ENCODE assay signal across 8 cellular contexts in genomic region chr5:172102913-172103629, GRCh38.
A peak's percentile ranks its signal among the peaks of the same experiment; 100 is the strongest.
DNase-seq lines count a peak whose midpoint lies in the region; ATAC-seq and TF ChIP-seq lines count a peak whose summit lies in the region.

No MANE protein-coding gene starts in this region.

- peak; percentile 95 for DNase-seq in G401 (ENCODE audit: low spot score)
- peak; percentile 98 for DNase-seq in RPMI7951 (ENCODE audit: low read depth)
- peak; percentile 90 to 99 for DNase-seq in fibroblast of lung (ENCODE audit: low read depth in 2 of 2)
- no peak for DNase-seq in NCI-H69 (lab: John Stamatoyannopoulos, UW)
- no peak for DNase-seq in activated T-helper 2 cell treated with anti-CD3 and anti-CD28 coated beads, Interferon-gamma antibody, Interleukin-2, Interleukin-4, amounts not matched to agents 10 μg/mL and 5 μg/mL and 100 μg/mL, durations not matched to agents 14 hours and 24 hours and 36 hours (ENCODE audit: low spot score)
- no peak for DNase-seq in NOMO-1 treated with dmso at 0.1 percent for 144 hours (lab: John Stamatoyannopoulos, UW; ENCODE audit: unreplicated experiment)

- H3K4me1 ChIP-seq in fibroblast of lung (ENCODE audit: control insufficient read depth, extremely low read depth, insufficient read depth, low read length) (peaks cover 29% of the 10 kb centered on the region), parathyroid adenoma (no peaks in the 10 kb centered on the region)

- H3K4me3 ChIP-seq in fibroblast of lung (replicated peaks in 1 of 4; ENCODE audit: control extremely low read depth in 1 of 4, insufficient read depth in 1 of 4, low read depth in 3 of 4, low read length in 4 of 4) (peak overlapping the region in 3 of 4 experiments; percentile 18 to 33 (median 27)), parathyroid adenoma (ENCODE audit: low read depth, low read length) (no peak overlapping the region)

- ATAC-seq in GM18909 (IDR thresholded peaks at IDR 0.05; ENCODE audit: poor library complexity, unreplicated experiment) = no peak

- TF ChIP-seq CTCF in fibroblast of lung (conservative IDR thresholded peaks at IDR 0.05 in 1 of 2, IDR thresholded peaks at IDR 0.05 in 1 of 2; ENCODE audit: low read depth in 1 of 2, low read length in 2 of 2) (no peak), parathyroid adenoma (IDR thresholded peaks at IDR 0.05) (no peak)

- no peak overlapping the region for H3K4me3 Mint-ChIP-seq in activated T-helper 2 cell treated with anti-CD3 and anti-CD28 coated beads, Interferon-gamma antibody, Interleukin-2, Interleukin-4, amounts not matched to agents 10 μg/mL and 5 μg/mL and 100 μg/mL, durations not matched to agents 14 hours and 24 hours and 36 hours (ENCODE audit: low read depth)

- peaks cover 23% of the 10 kb centered on the region for H3K4me1 Mint-ChIP-seq in activated T-helper 2 cell treated with anti-CD3 and anti-CD28 coated beads, Interferon-gamma antibody, Interleukin-2, Interleukin-4, amounts not matched to agents 10 μg/mL and 5 μg/mL and 100 μg/mL, durations not matched to agents 14 hours and 24 hours and 36 hours (ENCODE audit: low read depth)

- no peaks in the 10 kb centered on the region for H3K27me3 Mint-ChIP-seq in activated T-helper 2 cell treated with anti-CD3 and anti-CD28 coated beads, Interferon-gamma antibody, Interleukin-2, Interleukin-4, amounts not matched to agents 10 μg/mL and 5 μg/mL and 100 μg/mL, durations not matched to agents 14 hours and 24 hours and 36 hours (ENCODE audit: low read depth)

- no peaks in the 10 kb centered on the region for H3K79me2 ChIP-seq in fibroblast of lung (ENCODE audit: control insufficient read depth, insufficient read depth, low read length)
- H3K79me2 ChIP-seq in parathyroid adenoma = peaks cover 3% of the 10 kb centered on the region

- peaks cover 12% of the 10 kb centered on the region for H3K36me3 ChIP-seq in fibroblast of lung (ENCODE audit: control insufficient read depth, insufficient read depth, low read length)
- no peaks in the 10 kb centered on the region for H3K36me3 ChIP-seq in parathyroid adenoma (ENCODE audit: control insufficient read depth, insufficient read depth, low read length)

- H3K27ac ChIP-seq in fibroblast of lung (ENCODE audit: insufficient read depth, low read length) (peak overlapping the region; percentile 92), parathyroid adenoma (peak overlapping the region; percentile 16)

- peaks cover 70% of the 10 kb centered on the region for H3K36me3 Mint-ChIP-seq in activated T-helper 2 cell treated with anti-CD3 and anti-CD28 coated beads, Interferon-gamma antibody, Interleukin-2, Interleukin-4, amounts not matched to agents 10 μg/mL and 5 μg/mL and 100 μg/mL, durations not matched to agents 14 hours and 24 hours and 36 hours (ENCODE audit: low read depth)

- H3K4me2 ChIP-seq in fibroblast of lung (ENCODE audit: extremely low read depth, insufficient read depth, low read length) (peak overlapping the region; percentile 83), parathyroid adenoma (ENCODE audit: low read length) (no peak overlapping the region)

- in situ Hi-C loops in G401 (cut with HindIII; ENCODE audit: low sequenced_read_pairs) = no loop called here

- H4K20me1 ChIP-seq in fibroblast of lung (ENCODE audit: control insufficient read depth, extremely low read depth, insufficient read depth, low read length) = no peaks in the 10 kb centered on the region

- peak overlapping the region; percentile 70 for H3K9ac ChIP-seq in fibroblast of lung (ENCODE audit: insufficient read depth, low read length)
- no peak overlapping the region for H3K9ac ChIP-seq in parathyroid adenoma

- H3K27me3 ChIP-seq in fibroblast of lung (ENCODE audit: control insufficient read depth, insufficient read depth, low read length) (no peaks in the 10 kb centered on the region), parathyroid adenoma (ENCODE audit: control insufficient read depth, insufficient read depth, low read length) (no peaks in the 10 kb centered on the region)

- H3K27ac Mint-ChIP-seq in activated T-helper 2 cell treated with anti-CD3 and anti-CD28 coated beads, Interferon-gamma antibody, Interleukin-2, Interleukin-4, amounts not matched to agents 10 μg/mL and 5 μg/mL and 100 μg/mL, durations not matched to agents 14 hours and 24 hours and 36 hours = no peak overlapping the region

- H3K9me3 ChIP-seq in fibroblast of lung (ENCODE audit: control insufficient read depth, insufficient read depth, low read depth, low read length) = no peaks in the 10 kb centered on the region
- no peaks in the 10 kb centered on the region for H3K9me3 ChIP-seq in parathyroid adenoma (ENCODE audit: control insufficient read depth, low read length)

- H2AFZ ChIP-seq in fibroblast of lung (ENCODE audit: low read length) (no peak overlapping the region), parathyroid adenoma (no peak overlapping the region)

- no peaks in the 10 kb centered on the region for H3K9me3 Mint-ChIP-seq in activated T-helper 2 cell treated with anti-CD3 and anti-CD28 coated beads, Interferon-gamma antibody, Interleukin-2, Interleukin-4, amounts not matched to agents 10 μg/mL and 5 μg/mL and 100 μg/mL, durations not matched to agents 14 hours and 24 hours and 36 hours

- intact Hi-C loops in activated T-helper 2 cell treated with anti-CD3 and anti-CD28 coated beads, Interferon-gamma antibody, Interleukin-2, Interleukin-4, amounts not matched to agents 10 μg/mL and 5 μg/mL and 100 μg/mL, durations not matched to agents 14 hours and 24 hours and 36 hours (cut with micrococcal nuclease) = no loop called here

Comparison
In these comparisons a context has a peak if more than half of its experiments do, and no peak if none do; other contexts are left out.
1. DNase-seq: peak in G401 (single experiment), RPMI7951 (single experiment) and fibroblast of lung (2 of 2); none in NCI-H69 (single experiment), activated T-helper 2 cell treated with anti-CD3 and anti-CD28 coated beads, Interferon-gamma antibody, Interleukin-2, Interleukin-4, amounts not matched to agents 10 μg/mL and 5 μg/mL and 100 μg/mL, durations not matched to agents 14 hours and 24 hours and 36 hours (single experiment) and NOMO-1 treated with dmso at 0.1 percent for 144 hours (single experiment).